Comparison of ENCODE assay signal across 1 cellular context in the genomic region with DNA sequence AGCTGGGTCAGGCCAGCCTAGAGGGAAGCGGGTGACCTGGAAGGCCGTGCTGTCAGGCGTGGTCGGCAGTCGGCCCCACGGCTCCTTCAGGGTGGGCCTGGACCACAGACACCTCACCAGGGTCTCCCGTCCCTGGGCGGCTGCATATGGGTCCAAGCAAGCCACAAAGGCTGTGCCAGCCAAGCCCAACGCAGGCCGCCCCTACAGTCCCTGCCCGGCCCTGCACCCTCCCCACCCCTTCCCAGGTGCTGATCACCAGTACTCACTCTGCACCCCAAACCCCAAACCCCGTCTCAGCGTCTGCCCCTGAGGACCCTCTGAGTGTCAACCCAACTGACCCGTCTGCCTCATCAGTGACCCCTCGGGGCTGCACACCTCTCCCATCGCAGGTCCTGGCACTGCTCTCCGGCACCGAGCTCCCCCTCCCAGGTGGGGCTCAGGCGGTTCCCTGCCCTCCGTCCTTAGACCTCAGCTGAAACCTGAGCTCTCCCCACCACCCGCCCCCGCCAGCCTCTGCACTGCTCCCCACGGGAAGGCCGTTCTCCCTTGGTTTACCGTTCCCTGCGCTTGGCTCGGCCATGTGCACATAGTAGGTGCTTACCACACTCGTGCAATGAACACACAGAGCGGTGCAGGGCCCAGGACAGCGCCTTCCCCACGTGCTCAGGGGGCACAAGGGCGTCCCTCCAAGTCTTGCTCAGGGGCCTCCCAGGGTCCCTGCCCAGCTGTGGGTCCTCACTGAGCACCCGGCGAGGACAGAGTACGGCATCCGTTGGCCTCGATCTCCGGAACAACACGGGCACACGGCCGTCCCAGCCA.
TF ChIP-seq lines count a peak whose summit lies in the region.

No MANE protein-coding gene starts in this region.

TF ChIP-seq in IMR-90, 13 proteins besides CTCF, POLR2A, EP300 and RAD21:
- TF ChIP-seq RCOR1 (IDR thresholded peaks at IDR 0.05; ENCODE audit: insufficient replicate concordance, low read length) = no peak
- TF ChIP-seq, protein P1, sequence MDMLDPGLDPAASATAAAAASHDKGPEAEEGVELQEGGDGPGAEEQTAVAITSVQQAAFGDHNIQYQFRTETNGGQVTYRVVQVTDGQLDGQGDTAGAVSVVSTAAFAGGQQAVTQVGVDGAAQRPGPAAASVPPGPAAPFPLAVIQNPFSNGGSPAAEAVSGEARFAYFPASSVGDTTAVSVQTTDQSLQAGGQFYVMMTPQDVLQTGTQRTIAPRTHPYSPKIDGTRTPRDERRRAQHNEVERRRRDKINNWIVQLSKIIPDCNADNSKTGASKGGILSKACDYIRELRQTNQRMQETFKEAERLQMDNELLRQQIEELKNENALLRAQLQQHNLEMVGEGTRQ (IDR thresholded peaks at IDR 0.05; ENCODE audit: low read depth, low read length) = no peak
- TF ChIP-seq RFX5 (IDR thresholded peaks at IDR 0.05; ENCODE audit: low read depth, low read length) = no peak
- TF ChIP-seq, protein P2, sequence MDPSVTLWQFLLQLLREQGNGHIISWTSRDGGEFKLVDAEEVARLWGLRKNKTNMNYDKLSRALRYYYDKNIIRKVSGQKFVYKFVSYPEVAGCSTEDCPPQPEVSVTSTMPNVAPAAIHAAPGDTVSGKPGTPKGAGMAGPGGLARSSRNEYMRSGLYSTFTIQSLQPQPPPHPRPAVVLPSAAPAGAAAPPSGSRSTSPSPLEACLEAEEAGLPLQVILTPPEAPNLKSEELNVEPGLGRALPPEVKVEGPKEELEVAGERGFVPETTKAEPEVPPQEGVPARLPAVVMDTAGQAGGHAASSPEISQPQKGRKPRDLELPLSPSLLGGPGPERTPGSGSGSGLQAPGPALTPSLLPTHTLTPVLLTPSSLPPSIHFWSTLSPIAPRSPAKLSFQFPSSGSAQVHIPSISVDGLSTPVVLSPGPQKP (IDR thresholded peaks at IDR 0.05; ENCODE audit: borderline replicate concordance, low read depth, low read length) = no peak
- no peak for TF ChIP-seq CEBPB (IDR thresholded peaks at IDR 0.05; ENCODE audit: low read depth, low read length)
- no peak for TF ChIP-seq MXI1 (IDR thresholded peaks at IDR 0.05; ENCODE audit: borderline replicate concordance, low read depth, low read length)
- TF ChIP-seq NFE2L2 (IDR thresholded peaks at IDR 0.05; ENCODE audit: low read depth, low read length) = no peak
